Comparison of ENCODE assay signal across 8 cellular contexts in genomic region chr5:151758141-151758429, GRCh38. TPM values are rescaled to one million over a fixed set of nuclear protein-coding genes. Genes with fewer than 3 reads are reported as not detected.
A peak's percentile ranks its signal among the peaks of the same experiment; 100 is the strongest.
DNase-seq lines count a peak whose midpoint lies in the region; ATAC-seq, FAIRE-seq and TF ChIP-seq lines count a peak whose summit lies in the region.

No MANE protein-coding gene starts in this region.

- CTCF ChIA-PET in OCI-LY7 (lab: Charles Lee; ENCODE audit: unreplicated experiment) (no interaction called here), endothelial cell of umbilical vein (lab: Charles Lee) (interaction anchor here (1.9 to 5.5 kb wide), 3 partner anchors 14 to 311 kb away, joined by 7 to 25 read pairs (median 10); partner anchors contain the start of genes G3BP1 and SLC36A1)

- BruUV-seq in OCI-LY7 (replicated peaks; lab: Mats Ljungman, UMichigan) (TSS peak; percentile 70), endothelial cell of umbilical vein (replicated peaks; lab: Mats Ljungman, UMichigan) (TSS peak; percentile 71)

- H3K27me3 Mint-ChIP-seq in natural killer cell (ENCODE audit: low read depth in 2 of 2) = no peaks in the 10 kb centered on the region

- POLR2A ChIA-PET in OCI-LY7 (lab: Charles Lee) = interaction anchor here (0.7 to 8.2 kb wide), 3 partner anchors 8 to 24 kb away, joined by 3 to 69 read pairs (median 3); partner anchors contain the start of gene G3BP1
- POLR2A ChIA-PET in endothelial cell of umbilical vein (lab: Charles Lee) = interaction anchor here (0.8 to 2.3 kb wide), 2 partner anchors 13 to 86 kb away, joined by 3 to 12 read pairs; partner anchors contain the start of gene G3BP1

- no peaks in the 10 kb centered on the region for H3K27me3 ChIP-seq in HAP-1 (ENCODE audit: low read depth)
- H3K27me3 ChIP-seq in endothelial cell of umbilical vein (ENCODE audit: control insufficient read depth in 2 of 2, insufficient read depth in 2 of 2, low read length in 2 of 2) = no peaks in the 10 kb centered on the region

- peak overlapping the region; percentile 93 for H3K4me3 Mint-ChIP-seq in natural killer cell

- H3K27ac ChIP-seq in OCI-LY7 (ENCODE audit: low read depth, low read length, poor library complexity, severe bottlenecking) (no peak overlapping the region), endothelial cell of umbilical vein (ENCODE audit: insufficient read depth, low read depth, low read length) (peak overlapping the region; percentile 76)

- no peaks in the 10 kb centered on the region for H3K9me3 Mint-ChIP-seq in natural killer cell

- intact Hi-C loops in OCI-LY7 (cut with micrococcal nuclease; ENCODE audit: unreplicated experiment) (no loop called here), endothelial cell of umbilical vein (cut with micrococcal nuclease) (loop anchor here (1.0 kb wide), 2 partner anchors 13 kb away; partner anchors contain the start of gene G3BP1), natural killer cell (cut with micrococcal nuclease) (loop anchor here (1.0 kb wide), 2 partner anchors 13 kb away; partner anchors contain the start of gene G3BP1)

- peak overlapping the region; percentile 95 for H2AFZ ChIP-seq in OCI-LY7 (ENCODE audit: low read length)
- H2AFZ ChIP-seq in endothelial cell of umbilical vein (ENCODE audit: low read depth, low read length) = peak overlapping the region; percentile 84

- H3K9me3 ChIP-seq in HAP-1 (no peaks in the 10 kb centered on the region), OCI-LY7 (ENCODE audit: low read length) (no peaks in the 10 kb centered on the region), endothelial cell of umbilical vein (replicated peaks; ENCODE audit: control insufficient read depth, insufficient read depth, low read length) (no peaks in the 10 kb centered on the region)

- H3K36me3 ChIP-seq in HAP-1 (replicated peaks) (peaks cover 3% of the 10 kb centered on the region; the same call in 1 of the 2 replicates), OCI-LY7 (ENCODE audit: insufficient read depth, low read length) (peaks cover 6% of the 10 kb centered on the region; the same call in 1 of the 2 replicates), endothelial cell of umbilical vein (ENCODE audit: control insufficient read depth in 2 of 2, extremely low read depth in 1 of 2, insufficient read depth in 2 of 2, low read length in 2 of 2) (no peaks in the 10 kb centered on the region)

- dilution Hi-C loops in endothelial cell of umbilical vein (cut with MboI; ENCODE audit: extremely low pct_ligation_motif_present, low sequenced_read_pairs) = no loop called here

- no peaks in the 10 kb centered on the region for H3K36me3 Mint-ChIP-seq in natural killer cell

- H3K79me2 ChIP-seq in OCI-LY7 (ENCODE audit: insufficient read depth, low read depth, low read length) (peaks cover 14% of the 10 kb centered on the region; the same call in 1 of the 2 replicates), endothelial cell of umbilical vein (ENCODE audit: control insufficient read depth, insufficient read depth, low read length) (peaks cover 27% of the 10 kb centered on the region)

- no peak for TF ChIP-seq CTCF in OCI-LY7 (conservative IDR thresholded peaks at IDR 0.05; ENCODE audit: low read length)
- no peak for TF ChIP-seq CTCF in endothelial cell of umbilical vein (IDR thresholded peaks at IDR 0.05; ENCODE audit: extremely low read depth in 1 of 2, insufficient read depth in 1 of 2, low read depth in 1 of 2, low read length in 2 of 2)
- TF ChIP-seq CTCF in natural killer cell (IDR thresholded peaks at IDR 0.05) = no peak

- peak; percentile 31 for DNase-seq in GM03348 (ENCODE audit: low spot score)
- peak in 1 of 2 experiments; percentile 38 for DNase-seq in HAP-1 (ENCODE audit: low spot score in 2 of 2)
- no peak for DNase-seq in OCI-LY7 (ENCODE audit: low spot score)
- DNase-seq in endothelial cell of umbilical vein (ENCODE audit: low read depth, low spot score) = no peak
- DNase-seq in natural killer cell = peak; percentile 23
- no peak for DNase-seq in middle frontal gyrus (ENCODE audit: extremely low spot score, low spot score)
- DNase-seq in GM12892 (ENCODE audit: insufficient read length) = no peak
- DNase-seq in OCI-M2 (lab: John Stamatoyannopoulos, UW; ENCODE audit: unreplicated experiment) = no peak

- no peaks in the 10 kb centered on the region for H3K9me2 ChIP-seq in OCI-LY7 (ENCODE audit: insufficient read depth, low read length)

- H3K4me2 ChIP-seq in OCI-LY7 (ENCODE audit: low read length) = peak overlapping the region; percentile 98
- peak overlapping the region; percentile 90 for H3K4me2 ChIP-seq in endothelial cell of umbilical vein (ENCODE audit: insufficient read depth, low read length)

- H4K20me1 ChIP-seq in OCI-LY7 (ENCODE audit: insufficient read depth, low read length) = no peaks in the 10 kb centered on the region
- H4K20me1 ChIP-seq in endothelial cell of umbilical vein (replicated peaks; ENCODE audit: control insufficient read depth, extremely low read depth, insufficient read depth, low read length) = no peaks in the 10 kb centered on the region

- in situ Hi-C loops in HAP-1 (cut with MboI; ENCODE audit: low sequenced_read_pairs) = no loop called here

- no peak for TF ChIP-seq POLR2A in endothelial cell of umbilical vein (IDR thresholded peaks at IDR 0.05; ENCODE audit: low read depth, low read length)
- no peak for TF ChIP-seq POLR2A in GM12892 (IDR thresholded peaks at IDR 0.05; ENCODE audit: low read depth, low read length)

- peak overlapping the region; percentile 89 to 97 for H3K27ac Mint-ChIP-seq in natural killer cell

- peak overlapping the region; percentile 87 for H3K4me3 ChIP-seq in HAP-1
- peak overlapping the region; percentile 87 for H3K4me3 ChIP-seq in OCI-LY7 (ENCODE audit: low read depth, low read length, poor library complexity, severe bottlenecking)
- peak overlapping the region; percentile 59 to 86 (median 68) for H3K4me3 ChIP-seq in endothelial cell of umbilical vein (replicated peaks in 1 of 3; ENCODE audit: insufficient read depth in 1 of 3, low read depth in 1 of 3, low read length in 3 of 3)

- no peaks in the 10 kb centered on the region for H3K9me1 ChIP-seq in endothelial cell of umbilical vein (replicated peaks; ENCODE audit: control insufficient read depth, extremely low read depth, insufficient read depth, low read length)

- ATAC-seq in natural killer cell = peak; percentile 21 to 38 (median 26)

- peak overlapping the region; percentile 87 for H3K9ac ChIP-seq in endothelial cell of umbilical vein (replicated peaks; ENCODE audit: extremely low read depth, insufficient read depth, low read length)

- FAIRE-seq in endothelial cell of umbilical vein (lab: Jason Lieb, UNC) (no peak), GM12892 (lab: Jason Lieb, UNC) (no peak)

- H3K4me1 ChIP-seq in HAP-1 = peaks cover 9% of the 10 kb centered on the region; the same call in 1 of the 2 replicates
- peaks cover 26% of the 10 kb centered on the region for H3K4me1 ChIP-seq in OCI-LY7 (ENCODE audit: insufficient read depth, low read length, poor library complexity, severe bottlenecking)
- peaks cover 18% of the 10 kb centered on the region for H3K4me1 ChIP-seq in endothelial cell of umbilical vein (ENCODE audit: control insufficient read depth, extremely low read depth, insufficient read depth, low read length)

- H3K4me1 Mint-ChIP-seq in natural killer cell = peaks cover 34 to 35% of the 10 kb centered on the region in 2 donors

TF ChIP-seq in endothelial cell of umbilical vein, 7 proteins besides CTCF, POLR2A, EP300 and RAD21:
- TF ChIP-seq, protein P1, sequence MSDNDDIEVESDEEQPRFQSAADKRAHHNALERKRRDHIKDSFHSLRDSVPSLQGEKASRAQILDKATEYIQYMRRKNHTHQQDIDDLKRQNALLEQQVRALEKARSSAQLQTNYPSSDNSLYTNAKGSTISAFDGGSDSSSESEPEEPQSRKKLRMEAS (IDR thresholded peaks at IDR 0.05; ENCODE audit: insufficient read depth, insufficient read length) = no peak
- TF ChIP-seq EZH2 (IDR thresholded peaks at IDR 0.05; ENCODE audit: borderline replicate concordance, low read depth, low read length, severe bottlenecking) = no peak
- TF ChIP-seq JUN (IDR thresholded peaks at IDR 0.05; ENCODE audit: borderline replicate concordance, insufficient read depth, insufficient read length, low read depth) = no peak
- TF ChIP-seq POLR2AphosphoS5 (IDR thresholded peaks at IDR 0.05; ENCODE audit: insufficient read depth, low read depth, low read length) = no peak
- no peak for TF ChIP-seq MYC (IDR thresholded peaks at IDR 0.05; ENCODE audit: low read depth, low read length)
- no peak for TF ChIP-seq GATA2 (IDR thresholded peaks at IDR 0.05; ENCODE audit: insufficient read depth, insufficient read length, low read depth, low read length)
- no peak for TF ChIP-seq FOS (IDR thresholded peaks at IDR 0.05; ENCODE audit: borderline replicate concordance, insufficient read depth, low read length)

RNA-seq across cellular contexts. Expression of gene ATOX1, which starts 0.3 kb away (rescaled TPM):
- total RNA-seq in OCI-LY7 (2014; rRNA removed; shearing (Covaris generic)) = 58.2 and 71.0 TPM in 2 replicates
- total RNA-seq in OCI-LY7 (2022) = 86.6 and 92.5 TPM in 2 replicates
- 113 and 130 TPM in 2 replicates for total RNA-seq in endothelial cell of umbilical vein
- 292 and 392 TPM in 2 replicates for polyA plus RNA-seq in endothelial cell of umbilical vein
- polyA plus RNA-seq in endothelial cell of umbilical vein (2011; cell fraction: cytosol; rRNA removed) = 386 TPM in 2 replicates
- 104 and 109 TPM in 2 replicates for polyA plus RNA-seq in endothelial cell of umbilical vein (2011; cell fraction: nucleus; rRNA removed)
- 201 and 206 TPM in 2 replicates for polyA plus RNA-seq in endothelial cell of umbilical vein (2012)
- 107 and 132 TPM in 2 replicates for polyA minus RNA-seq in endothelial cell of umbilical vein
- polyA minus RNA-seq in endothelial cell of umbilical vein (2011; cell fraction: cytosol; rRNA and poly(A)+ RNA removed) = 29.2 TPM
- 28.1 and 40.3 TPM in 2 replicates for polyA minus RNA-seq in endothelial cell of umbilical vein (2011; cell fraction: nucleus; rRNA and poly(A)+ RNA removed)
- total RNA-seq in natural killer cell = 10 to 100 TPM; 41.5 to 46.4 (median 46.2) TPM
- 130 TPM for polyA plus RNA-seq in GM12892 (2012; ENCODE audit: missing spikeins)

RNA-seq across cellular contexts. Expression of gene G3BP1, which starts 13.7 kb away (rescaled TPM):
- 163 and 178 TPM in 2 replicates for total RNA-seq in OCI-LY7 (2014; rRNA removed; shearing (Covaris generic))
- total RNA-seq in OCI-LY7 (2022) (232 and 261 TPM in 2 replicates), endothelial cell of umbilical vein (255 and 262 TPM in 2 replicates), natural killer cell (100 to 1,000 TPM in 2 of 3 donors, 10 to 100 TPM in 1; 94.9 to 127 (median 121) TPM)
- polyA plus RNA-seq in endothelial cell of umbilical vein = 39.5 and 50.5 TPM in 2 replicates
- polyA plus RNA-seq in endothelial cell of umbilical vein (2011; cell fraction: cytosol; rRNA removed) = 40.3 and 46.7 TPM in 2 replicates
- 53.0 and 64.6 TPM in 2 replicates for polyA plus RNA-seq in endothelial cell of umbilical vein (2011; cell fraction: nucleus; rRNA removed)
- 135 and 201 TPM in 2 replicates for polyA plus RNA-seq in endothelial cell of umbilical vein (2012)
- polyA minus RNA-seq in endothelial cell of umbilical vein = 272 and 322 TPM in 2 replicates
- polyA minus RNA-seq in endothelial cell of umbilical vein (2011; cell fraction: cytosol; rRNA and poly(A)+ RNA removed) = 211 TPM
- 111 and 161 TPM in 2 replicates for polyA minus RNA-seq in endothelial cell of umbilical vein (2011; cell fraction: nucleus; rRNA and poly(A)+ RNA removed)
- polyA plus RNA-seq in GM12892 (2012; ENCODE audit: missing spikeins) = 110 TPM

Comparison
In these comparisons a context has a peak if more than half of its experiments do, and no peak if none do; other contexts are left out.
1. DNase-seq: peak in GM03348 (single experiment) and natural killer cell (single experiment); none in OCI-LY7 (single experiment), endothelial cell of umbilical vein (single experiment), middle frontal gyrus (single experiment), GM12892 (single experiment) and OCI-M2 (single experiment).
2. Peak in every context shown above with its lines, with median percentiles within 50 percentile points of each other: H3K4me3 ChIP-seq.